ENCODE assay signal across 9 cellular contexts in the genomic region with DNA sequence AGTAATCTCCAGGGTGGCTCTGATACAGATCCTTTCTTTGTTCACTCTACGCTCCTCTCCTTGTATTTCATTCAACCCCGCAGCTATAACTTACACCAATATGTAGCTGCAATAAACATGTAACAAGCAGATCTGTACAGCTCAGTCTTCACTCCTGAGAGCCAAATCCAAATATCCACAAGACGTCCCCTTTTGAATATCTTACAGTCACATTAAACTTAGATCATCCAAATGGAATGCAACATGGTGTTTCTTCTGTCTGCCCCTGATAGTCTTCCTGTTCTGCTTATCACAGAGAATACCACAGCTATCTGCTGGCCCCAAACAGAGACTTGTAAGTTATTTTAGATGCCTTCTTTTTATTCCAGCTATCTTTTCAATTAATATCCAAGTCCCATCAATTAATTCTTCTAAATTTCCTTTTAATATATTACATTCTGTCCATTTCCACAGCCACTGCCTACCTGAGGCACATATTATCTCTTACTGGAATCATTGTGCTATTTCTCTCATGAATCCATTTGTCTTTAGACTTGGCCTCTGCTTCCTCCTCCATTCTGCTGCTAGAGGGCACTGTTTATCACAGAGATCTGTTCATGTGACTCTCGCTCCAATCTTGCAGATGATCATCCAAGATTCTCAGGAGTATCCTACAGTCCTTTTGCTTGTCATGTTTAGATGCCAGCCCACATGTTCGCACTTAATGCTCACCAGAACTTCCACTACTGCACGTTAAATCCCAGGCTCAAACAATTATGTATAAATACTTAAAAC.
DNase-seq lines count a peak whose midpoint lies in the region; ATAC-seq and TF ChIP-seq lines count a peak whose summit lies in the region.
"Had no signal": no experiment of that assay in that cellular context is flagged by ENCODE, and none has a peak within 500 bp of the region (broad histone marks: within the 10 kb centered on the region; RNA-seq: fewer than 3 reads in every experiment).

No MANE protein-coding gene starts in this region.

- H3K27me3 ChIP-seq in A673 (replicated peaks; ENCODE audit: insufficient read depth, low read depth, low read length, poor library complexity): peaks cover 16% of the 10 kb centered on the region
- H3K27me3 ChIP-seq in NT2/D1 (ENCODE audit: insufficient read depth, insufficient read length): no peaks in the 10 kb centered on the region
- no peaks in the 10 kb centered on the region for H3K27me3 ChIP-seq in foreskin keratinocyte
- H3K27me3 ChIP-seq in aorta (ENCODE audit: control insufficient read depth in 1 of 2, insufficient read depth in 2 of 2, low read length in 1 of 2): no peaks in the 10 kb centered on the region
- H3K27me3 ChIP-seq: neutrophil had no signal

- H3K4me3 ChIP-seq in A673 (ENCODE audit: low read depth, low read length, poor library complexity, severe bottlenecking) (no peak overlapping the region), NT2/D1 (ENCODE audit: insufficient read length, low read depth) (no peak overlapping the region), aorta (ENCODE audit: low read length in 2 of 2) (no peak overlapping the region)

- H3K9me3 Mint-ChIP-seq in CD14-positive monocyte: peaks cover 0 to 3% (median 0%) of the 10 kb centered on the region in 7 donors

- intact Hi-C loops in A673 (cut with micrococcal nuclease; ENCODE audit: unreplicated experiment) (no loop called here), aorta (cut with DNase I) (no loop called here), CD14-positive monocyte (cut with micrococcal nuclease) (no loop called here)

- no peaks in the 10 kb centered on the region for H3K4me1 Mint-ChIP-seq in CD14-positive monocyte

- H3K27ac ChIP-seq in A673 (ENCODE audit: low read depth, low read length, poor library complexity, severe bottlenecking) (no peak overlapping the region), foreskin keratinocyte (no peak overlapping the region), aorta (ENCODE audit: low read depth in 1 of 2, low read length in 2 of 2) (no peak overlapping the region)
- H3K27ac ChIP-seq: neutrophil had no signal

- ATAC-seq in GM18868 (IDR thresholded peaks at IDR 0.05; ENCODE audit: unreplicated experiment): peak; percentile 46
- ATAC-seq in foreskin keratinocyte: peak; percentile 67
- ATAC-seq in HG02870 (IDR thresholded peaks at IDR 0.05; ENCODE audit: unreplicated experiment): no peak
- no peak for ATAC-seq in aorta (ENCODE audit: low FRiP score)

- peak; percentile 60 for TF ChIP-seq CTCF in A673 (conservative IDR thresholded peaks at IDR 0.05; ENCODE audit: low read depth, low read length)
- peak; percentile 62 for TF ChIP-seq CTCF in foreskin keratinocyte (conservative IDR thresholded peaks at IDR 0.05)
- TF ChIP-seq CTCF in CD14-positive monocyte (IDR thresholded peaks at IDR 0.05): no peak

- no peak overlapping the region for H3K27ac Mint-ChIP-seq in CD14-positive monocyte

- no peaks in the 10 kb centered on the region for H3K9me3 ChIP-seq in A673 (ENCODE audit: low read depth, low read length, poor library complexity, severe bottlenecking)
- H3K9me3 ChIP-seq in NT2/D1 (ENCODE audit: insufficient read depth, low read length): no peaks in the 10 kb centered on the region
- H3K9me3 ChIP-seq in aorta (ENCODE audit: control insufficient read depth, low read length): no peaks in the 10 kb centered on the region
- H3K9me3 ChIP-seq: neutrophil had no signal

- POLR2A ChIA-PET in A673 (lab: Charles Lee; ENCODE audit: low non-redundant PET): no interaction called here

- WGBS in aorta, 2 donors: 39 to 42% methylated on average over 6 of the region's 6 CpGs

- H3K36me3 Mint-ChIP-seq in CD14-positive monocyte: no peaks in the 10 kb centered on the region

- DNase-seq in A673 (ENCODE audit: low spot score) (peak; percentile 47), NT2/D1 (ENCODE audit: low read depth, low spot score) (peak; percentile 25), foreskin keratinocyte (peak in 1 of 2 donors; percentile 59), NCI-H128 (lab: John Stamatoyannopoulos, UW; ENCODE audit: unreplicated experiment) (no peak), aorta (no peak), CD14-positive monocyte (ENCODE audit: low spot score) (no peak)

- H3K9ac ChIP-seq in NT2/D1 (ENCODE audit: insufficient read length, low read depth): no peak overlapping the region

- H3K27me3 Mint-ChIP-seq in CD14-positive monocyte (ENCODE audit: low read depth in 3 of 3): peaks cover 0 to 2% (median 0%) of the 10 kb centered on the region in 3 donors

- H3K4me1 ChIP-seq in A673 (ENCODE audit: insufficient read depth, low read length, poor library complexity, severe bottlenecking) (no peaks in the 10 kb centered on the region), NT2/D1 (ENCODE audit: insufficient read depth, insufficient read length) (no peaks in the 10 kb centered on the region), foreskin keratinocyte (peaks cover 4% of the 10 kb centered on the region), aorta (ENCODE audit: control insufficient read depth in 1 of 2, insufficient read depth in 2 of 2, low read length in 2 of 2) (no peaks in the 10 kb centered on the region)

- BruUV-seq in A673 (replicated peaks; lab: Mats Ljungman, UMichigan): no TSS peak

- CTCF ChIA-PET in A673 (lab: Charles Lee): no interaction called here

- H3K36me3 ChIP-seq in A673 (ENCODE audit: insufficient read depth, low read length, poor library complexity, severe bottlenecking) (no peaks in the 10 kb centered on the region), NT2/D1 (ENCODE audit: insufficient read depth, insufficient read length, low read length) (no peaks in the 10 kb centered on the region), aorta (ENCODE audit: control insufficient read depth in 1 of 2, insufficient read depth in 2 of 2, low read length in 1 of 2) (no peaks in the 10 kb centered on the region)
- H3K36me3 ChIP-seq: neutrophil had no signal

- no peak overlapping the region for H3K4me3 Mint-ChIP-seq in CD14-positive monocyte

Comparison
In these comparisons a context has a peak if more than half of its experiments do, and no peak if none do; other contexts are left out.
1. DNase-seq: peak in A673 (single experiment) and NT2/D1 (single experiment); none in NCI-H128 (single experiment), aorta (0 of 2) and CD14-positive monocyte (single experiment).
2. ATAC-seq: peak in GM18868 (single experiment) and foreskin keratinocyte (single experiment); none in HG02870 (single experiment) and aorta (single experiment).